ENCODE assay signal across 20 cellular contexts in the genomic region with DNA sequence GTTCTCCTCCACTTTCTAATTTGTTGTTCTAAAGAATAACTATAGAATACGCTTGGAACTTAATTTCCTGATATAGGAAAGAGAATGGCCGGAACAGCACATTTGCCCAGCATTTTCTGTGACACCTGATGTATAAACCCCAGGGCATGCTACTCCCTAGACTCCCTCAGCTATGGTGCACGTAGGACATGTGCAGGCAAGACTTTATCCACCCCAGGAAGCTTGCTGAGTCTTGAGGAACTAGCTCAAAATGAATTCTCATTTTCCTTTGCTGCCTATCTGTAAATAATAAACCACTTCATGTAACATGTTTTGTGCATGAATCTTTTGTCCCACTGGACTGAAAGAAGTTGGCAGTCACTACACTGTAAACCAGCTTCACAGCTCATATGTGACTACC.
A peak's percentile ranks its signal among the peaks of the same experiment; 100 is the strongest.
DNase-seq lines count a peak whose midpoint lies in the region; FAIRE-seq and TF ChIP-seq lines count a peak whose summit lies in the region.
"Had no signal": no experiment of that assay in that cellular context is flagged by ENCODE, and none has a peak within 500 bp of the region (broad histone marks: within the 10 kb centered on the region; RNA-seq: fewer than 3 reads in every experiment).

No MANE protein-coding gene starts in this region.

- no peak overlapping the region for H2AK5ac ChIP-seq in mesendoderm (ENCODE audit: low read length)

- no peaks in the 10 kb centered on the region for H3K9me3 ChIP-seq in osteoblast (ENCODE audit: low read depth, low read length)
- H3K9me3 ChIP-seq: BLaER1, Caco-2 had no signal

- no peak for FAIRE-seq in bronchial epithelial cell (lab: Jason Lieb, UNC)
- FAIRE-seq: A204.1, G401.6, GM12892 had no signal

- H3K23ac ChIP-seq in mesendoderm (ENCODE audit: low read length): no peak overlapping the region

- peaks cover 6% of the 10 kb centered on the region for H3K4me1 ChIP-seq in osteoblast (ENCODE audit: insufficient read depth, low read length)
- H3K4me1 ChIP-seq in mesendoderm (ENCODE audit: control insufficient read depth, low read depth, low read length): no peaks in the 10 kb centered on the region
- H3K4me1 ChIP-seq: BLaER1, Caco-2 had no signal

- no peak overlapping the region for H2BK5ac ChIP-seq in mesendoderm (ENCODE audit: low read length)

- H3K27me3 Mint-ChIP-seq in HFFc6 (ENCODE audit: insufficient read depth): no peaks in the 10 kb centered on the region; the same call in 1 of the 2 replicates
- H3K27me3 Mint-ChIP-seq: B cell; CD4-positive, CD25-positive, alpha-beta regulatory T cell had no signal

- DNase-seq in HFFc6: no peak
- DNase-seq in bronchial epithelial cell (ENCODE audit: low read depth): peak; percentile 74
- no peak for DNase-seq in epithelial cell of prostate (ENCODE audit: low read depth, low spot score)
- DNase-seq in osteoblast (ENCODE audit: insufficient read length, low spot score, missing footprints): no peak
- no peak for DNase-seq in amygdala (lab: John Stamatoyannopoulos, UW)
- no peak for DNase-seq in mesendoderm
- DNase-seq in substantia nigra (lab: John Stamatoyannopoulos, UW): no peak
- DNase-seq: Caco-2; CD4-positive, CD25-positive, alpha-beta regulatory T cell; CD8-positive, alpha-beta T cell; DMS153; DND-41; GOT3; H9 had no signal

- H3K9ac ChIP-seq in mesendoderm (ENCODE audit: low read length): no peak overlapping the region
- H3K9ac ChIP-seq: BLaER1 had no signal

- H3K27me3 ChIP-seq in bronchial epithelial cell (ENCODE audit: control insufficient read depth, insufficient read depth, low read length) (no peaks in the 10 kb centered on the region), osteoblast (ENCODE audit: insufficient read depth, low read length) (no peaks in the 10 kb centered on the region), mesendoderm (ENCODE audit: insufficient read depth, low read length, poor library complexity) (no peaks in the 10 kb centered on the region)
- H3K27me3 ChIP-seq: BLaER1 had no signal

- no peak overlapping the region for H3K56ac ChIP-seq in mesendoderm (ENCODE audit: low read length)

- H3K4me2 ChIP-seq in osteoblast (ENCODE audit: insufficient read depth, low read length) (no peak overlapping the region), mesendoderm (ENCODE audit: low read length) (no peak overlapping the region)
- H3K4me2 ChIP-seq: BLaER1 had no signal

- no peak overlapping the region for H2BK120ac ChIP-seq in mesendoderm (ENCODE audit: low read depth, low read length)

- H2BK15ac ChIP-seq in mesendoderm (replicated peaks; ENCODE audit: low read depth): no peak overlapping the region

- H3K27ac Mint-ChIP-seq in HFFc6: peak overlapping the region; percentile 82
- H3K27ac Mint-ChIP-seq: B cell; CD4-positive, CD25-positive, alpha-beta regulatory T cell; CD8-positive, alpha-beta T cell; H9 had no signal

- H4K5ac ChIP-seq in mesendoderm (ENCODE audit: low read length): no peak overlapping the region

- H3K36me3 Mint-ChIP-seq in HFFc6 (ENCODE audit: low read depth): peaks cover 60% of the 10 kb centered on the region
- H3K36me3 Mint-ChIP-seq: CD4-positive, CD25-positive, alpha-beta regulatory T cell; CD8-positive, alpha-beta T cell had no signal

- peak overlapping the region; percentile 29 for H3K27ac ChIP-seq in epithelial cell of prostate
- H3K27ac ChIP-seq in osteoblast (ENCODE audit: low read depth, low read length): no peak overlapping the region
- H3K27ac ChIP-seq in mesendoderm (ENCODE audit: low read depth, low read length): no peak overlapping the region
- H3K27ac ChIP-seq in substantia nigra (ENCODE audit: low read depth, low read length, poor library complexity, severe bottlenecking): no peak overlapping the region
- H3K27ac ChIP-seq: BLaER1, C4-2B had no signal

- TF ChIP-seq CTCF in HFFc6 (IDR thresholded peaks at IDR 0.05) (no peak), bronchial epithelial cell (IDR thresholded peaks at IDR 0.05; ENCODE audit: insufficient read depth, low read length, severe bottlenecking) (no peak), osteoblast (IDR thresholded peaks at IDR 0.05; ENCODE audit: extremely low read depth, low read depth, low read length) (no peak)

- H3K4me3 ChIP-seq in bronchial epithelial cell (ENCODE audit: low read depth, low read length) (no peak overlapping the region), osteoblast (ENCODE audit: insufficient read depth, low read length) (no peak overlapping the region), mesendoderm (ENCODE audit: low read length) (no peak overlapping the region)
- H3K4me3 ChIP-seq: BLaER1 had no signal

- no peak overlapping the region for H3K18ac ChIP-seq in mesendoderm (ENCODE audit: low read length)

- no CpG with 5 or more reads among the region's 3 CpGs for WGBS in mesendoderm (ENCODE audit: extremely low coverage, insufficient coverage, low lambda C conversion rate)

- H3K4me1 Mint-ChIP-seq in HFFc6 (ENCODE audit: low read depth): peaks cover 69% of the 10 kb centered on the region
- H3K4me1 Mint-ChIP-seq: B cell; CD4-positive, CD25-positive, alpha-beta regulatory T cell; H9 had no signal

- H4K20me1 ChIP-seq in osteoblast (ENCODE audit: insufficient read depth, low read length): no peaks in the 10 kb centered on the region
- H4K20me1 ChIP-seq: BLaER1 had no signal

- peak overlapping the region; percentile 3 for H2AFZ ChIP-seq in osteoblast (ENCODE audit: low read length)

- H4K8ac ChIP-seq in mesendoderm (ENCODE audit: low read depth, low read length): no peak overlapping the region

- H3K4ac ChIP-seq in mesendoderm (ENCODE audit: low read depth, low read length): no peak overlapping the region

- H3K79me1 ChIP-seq in mesendoderm (ENCODE audit: low read length): no peaks in the 10 kb centered on the region

- H3K4me3 Mint-ChIP-seq in HFFc6: no peak overlapping the region
- H3K4me3 Mint-ChIP-seq: B cell; CD4-positive, CD25-positive, alpha-beta regulatory T cell; CD8-positive, alpha-beta T cell; H9 had no signal

- no peaks in the 10 kb centered on the region for H3K79me2 ChIP-seq in osteoblast (ENCODE audit: insufficient read depth, low read length)
- H3K79me2 ChIP-seq in mesendoderm (ENCODE audit: control insufficient read depth, insufficient read depth, low read length): no peaks in the 10 kb centered on the region

- H3K9me3 Mint-ChIP-seq in HFFc6: peaks cover 37% of the 10 kb centered on the region

- H3K36me3 ChIP-seq in bronchial epithelial cell (ENCODE audit: control insufficient read depth, insufficient read depth, low read length): no peaks in the 10 kb centered on the region
- H3K36me3 ChIP-seq in osteoblast (ENCODE audit: insufficient read depth, low read length): no peaks in the 10 kb centered on the region
- no peaks in the 10 kb centered on the region for H3K36me3 ChIP-seq in mesendoderm (ENCODE audit: control insufficient read depth, insufficient read depth, low read length)
- H3K36me3 ChIP-seq: BLaER1 had no signal
